ENCODE assay signal across 9 cellular contexts in genomic region chr2:172986040-172986439, GRCh38.
DNase-seq lines count a peak whose midpoint lies in the region; ATAC-seq and TF ChIP-seq lines count a peak whose summit lies in the region.
"Had no signal": no experiment of that assay in that cellular context is flagged by ENCODE, and none has a peak within 500 bp of the region (broad histone marks: within the 10 kb centered on the region; RNA-seq: fewer than 3 reads in every experiment).

No MANE protein-coding gene starts in this region.

- H3K27ac ChIP-seq in RWPE2 (ENCODE audit: poor library complexity, severe bottlenecking) (peak overlapping the region; percentile 60), left ventricle myocardium inferior (replicated peaks) (peak overlapping the region; percentile 64), WERI-Rb-1 (no peak overlapping the region), trophoblast cell (ENCODE audit: low read depth, low read length) (no peak overlapping the region)

- H3K27ac Mint-ChIP-seq in activated CD8-positive, alpha-beta T cell treated with anti-CD3 and anti-CD28 coated beads for 36 hours = no peak overlapping the region
- no peak overlapping the region for H3K27ac Mint-ChIP-seq in activated CD8-positive, alpha-beta T cell treated with anti-CD3 and anti-CD28 coated beads, Interleukin-2, amount 10 ng/mL, durations not matched to agents 7 days and 5 days
- peak overlapping the region; percentile 74 to 86 for H3K27ac Mint-ChIP-seq in stimulated activated naive CD8-positive, alpha-beta T cell treated with anti-CD3 and anti-CD28 coated beads, Interleukin-15, amount 100 ng/mL, for 72 hours

- H3K79me2 ChIP-seq in trophoblast cell (ENCODE audit: control insufficient read depth, insufficient read depth, low read length, poor library complexity) = no peaks in the 10 kb centered on the region

- H3K9me3 ChIP-seq in RWPE2 (ENCODE audit: severe bottlenecking) = no peaks in the 10 kb centered on the region
- H3K9me3 ChIP-seq in left ventricle myocardium inferior (replicated peaks) = no peaks in the 10 kb centered on the region
- no peaks in the 10 kb centered on the region for H3K9me3 ChIP-seq in WERI-Rb-1 (ENCODE audit: severe bottlenecking)
- no peaks in the 10 kb centered on the region for H3K9me3 ChIP-seq in trophoblast cell (ENCODE audit: insufficient read depth, low read depth, low read length)

- H3K4me1 Mint-ChIP-seq in activated CD8-positive, alpha-beta T cell treated with anti-CD3 and anti-CD28 coated beads for 36 hours (ENCODE audit: low read depth) = peaks cover 14% of the 10 kb centered on the region
- peaks cover 5% of the 10 kb centered on the region for H3K4me1 Mint-ChIP-seq in activated CD8-positive, alpha-beta T cell treated with anti-CD3 and anti-CD28 coated beads, Interleukin-2, amount 10 ng/mL, durations not matched to agents 7 days and 5 days (ENCODE audit: low read depth)
- H3K4me1 Mint-ChIP-seq in stimulated activated naive CD8-positive, alpha-beta T cell treated with anti-CD3 and anti-CD28 coated beads, Interleukin-15, amount 100 ng/mL, for 72 hours = peaks cover 20% of the 10 kb centered on the region

- H3K14ac ChIP-seq in trophoblast cell (ENCODE audit: low read length) = no peak overlapping the region

- H3K4me3 ChIP-seq in RWPE2 (ENCODE audit: severe bottlenecking) (no peak overlapping the region), left ventricle myocardium inferior (no peak overlapping the region), WERI-Rb-1 (ENCODE audit: low read depth, low read length) (no peak overlapping the region), trophoblast cell (ENCODE audit: low read depth, low read length) (no peak overlapping the region)

- peaks cover 4% of the 10 kb centered on the region for H3K27me3 Mint-ChIP-seq in activated CD8-positive, alpha-beta T cell treated with anti-CD3 and anti-CD28 coated beads for 36 hours
- peaks cover 3% of the 10 kb centered on the region for H3K27me3 Mint-ChIP-seq in activated CD8-positive, alpha-beta T cell treated with anti-CD3 and anti-CD28 coated beads, Interleukin-2, amount 10 ng/mL, durations not matched to agents 7 days and 5 days (ENCODE audit: low read depth)
- peaks cover 7% of the 10 kb centered on the region for H3K27me3 Mint-ChIP-seq in stimulated activated naive CD8-positive, alpha-beta T cell treated with anti-CD3 and anti-CD28 coated beads, Interleukin-15, amount 100 ng/mL, for 72 hours

- no peaks in the 10 kb centered on the region for H3K9me3 Mint-ChIP-seq in activated CD8-positive, alpha-beta T cell treated with anti-CD3 and anti-CD28 coated beads for 36 hours
- H3K9me3 Mint-ChIP-seq in activated CD8-positive, alpha-beta T cell treated with anti-CD3 and anti-CD28 coated beads, Interleukin-2, amount 10 ng/mL, durations not matched to agents 7 days and 5 days (ENCODE audit: insufficient read depth) = no peaks in the 10 kb centered on the region
- H3K9me3 Mint-ChIP-seq in stimulated activated naive CD8-positive, alpha-beta T cell treated with anti-CD3 and anti-CD28 coated beads, Interleukin-15, amount 100 ng/mL, for 72 hours = no peaks in the 10 kb centered on the region

- no peak overlapping the region for H2AK5ac ChIP-seq in trophoblast cell (ENCODE audit: low read length)

- no peak overlapping the region for H4K8ac ChIP-seq in trophoblast cell (ENCODE audit: low read depth, low read length)

- H2AFZ ChIP-seq in trophoblast cell (ENCODE audit: insufficient read depth, low read length, poor library complexity) = no peak overlapping the region

- no peak overlapping the region for H3K4ac ChIP-seq in trophoblast cell (ENCODE audit: low read depth, low read length)

- H4K12ac ChIP-seq in trophoblast cell (ENCODE audit: low read depth, low read length) = no peak overlapping the region

- H3K23ac ChIP-seq in trophoblast cell (ENCODE audit: low read length) = no peak overlapping the region

- H3K27me3 ChIP-seq in RWPE2 (ENCODE audit: insufficient read depth, poor library complexity, severe bottlenecking) = no peaks in the 10 kb centered on the region
- H3K27me3 ChIP-seq in left ventricle myocardium inferior (ENCODE audit: low read depth) = no peaks in the 10 kb centered on the region
- H3K27me3 ChIP-seq in WERI-Rb-1 (ENCODE audit: insufficient read depth, low read depth, severe bottlenecking) = no peaks in the 10 kb centered on the region
- H3K27me3 ChIP-seq in trophoblast cell (ENCODE audit: insufficient read depth, low read length) = no peaks in the 10 kb centered on the region

- H3K79me1 ChIP-seq in trophoblast cell (ENCODE audit: low read length) = no peaks in the 10 kb centered on the region

- no peak for TF ChIP-seq CTCF in activated CD8-positive, alpha-beta T cell treated with anti-CD3 and anti-CD28 coated beads for 36 hours (IDR thresholded peaks at IDR 0.05)
- TF ChIP-seq CTCF in RWPE2 (IDR thresholded peaks at IDR 0.05; ENCODE audit: poor library complexity, severe bottlenecking) = no peak
- no peak for TF ChIP-seq CTCF in left ventricle myocardium inferior (IDR thresholded peaks at IDR 0.05; ENCODE audit: borderline replicate concordance)
- no peak for TF ChIP-seq CTCF in WERI-Rb-1 (IDR thresholded peaks at IDR 0.05; ENCODE audit: low read depth, low read length)

- no CpG with 5 or more reads among the region's 2 CpGs for WGBS in trophoblast cell (ENCODE audit: extremely low coverage, insufficient coverage, insufficient read length)

- H2BK12ac ChIP-seq in trophoblast cell (ENCODE audit: low read length) = no peak overlapping the region

- CTCF ChIA-PET in activated CD8-positive, alpha-beta T cell treated with anti-CD3 and anti-CD28 coated beads for 36 hours (lab: Charles Lee) = interaction anchor here (0.8 to 3.6 kb wide), 2 partner anchors 14 to 54 kb away, joined by 3 to 22 read pairs; no protein-coding TSS in a partner anchor
- CTCF ChIA-PET in activated CD8-positive, alpha-beta T cell treated with anti-CD3 and anti-CD28 coated beads, Interleukin-2, amount 10 ng/mL, durations not matched to agents 7 days and 5 days (lab: Charles Lee) = interaction anchor here (1.3 to 1.7 kb wide), 3 partner anchors 10 to 224 kb away, joined by 3 to 6 read pairs (median 4); no protein-coding TSS in a partner anchor

- ATAC-seq in activated CD8-positive, alpha-beta T cell treated with anti-CD3 and anti-CD28 coated beads for 36 hours = peak; percentile 70
- ATAC-seq in activated CD8-positive, alpha-beta T cell treated with anti-CD3 and anti-CD28 coated beads, Interleukin-2, amount 10 ng/mL, durations not matched to agents 7 days and 5 days = no peak
- ATAC-seq in RWPE2 (ENCODE audit: low read depth) (peak; percentile 50), GM21367 (IDR thresholded peaks at IDR 0.05; ENCODE audit: unreplicated experiment) (no peak)
- ATAC-seq in stimulated activated naive CD8-positive, alpha-beta T cell treated with anti-CD3 and anti-CD28 coated beads, Interleukin-15, amount 100 ng/mL, for 72 hours = peak; percentile 70

- no peak overlapping the region for H3K4me2 ChIP-seq in trophoblast cell (ENCODE audit: low read length)

- H3K4me1 ChIP-seq in RWPE2 (ENCODE audit: insufficient read depth, poor library complexity, severe bottlenecking) (peaks cover 14% of the 10 kb centered on the region), left ventricle myocardium inferior (peaks cover 18% of the 10 kb centered on the region), trophoblast cell (ENCODE audit: control insufficient read depth in 1 of 2, insufficient read depth in 2 of 2, low read length in 2 of 2) (no peaks in the 10 kb centered on the region)

- no peak overlapping the region for H3K18ac ChIP-seq in trophoblast cell (ENCODE audit: low read length)

- DNase-seq in activated CD8-positive, alpha-beta T cell treated with anti-CD3 and anti-CD28 coated beads for 36 hours = no peak
- no peak for DNase-seq in activated CD8-positive, alpha-beta T cell treated with anti-CD3 and anti-CD28 coated beads, Interleukin-2, amount 10 ng/mL, durations not matched to agents 7 days and 5 days
- DNase-seq in RWPE2 (ENCODE audit: low spot score) (no peak), left ventricle myocardium inferior (no peak), WERI-Rb-1 (no peak), trophoblast cell (no peak)
- DNase-seq in stimulated activated naive CD8-positive, alpha-beta T cell treated with anti-CD3 and anti-CD28 coated beads, Interleukin-15, amount 100 ng/mL, for 72 hours = no peak
- DNase-seq: NCI-H187 treated with DMSO at 0.1 percent for 48 hours had no signal

- H2BK5ac ChIP-seq in trophoblast cell (ENCODE audit: low read depth, low read length, poor library complexity) = no peak overlapping the region

- no peak overlapping the region for H3K9ac ChIP-seq in trophoblast cell (ENCODE audit: low read length)

- intact Hi-C loops in activated CD8-positive, alpha-beta T cell treated with anti-CD3 and anti-CD28 coated beads for 36 hours (cut with micrococcal nuclease) = no loop called here
- intact Hi-C loops in left ventricle myocardium inferior (cut with micrococcal nuclease) = no loop called here

- H4K91ac ChIP-seq in trophoblast cell (ENCODE audit: low read depth, low read length) = no peak overlapping the region

- no peak overlapping the region for H3K4me3 Mint-ChIP-seq in activated CD8-positive, alpha-beta T cell treated with anti-CD3 and anti-CD28 coated beads for 36 hours
- no peak overlapping the region for H3K4me3 Mint-ChIP-seq in activated CD8-positive, alpha-beta T cell treated with anti-CD3 and anti-CD28 coated beads, Interleukin-2, amount 10 ng/mL, durations not matched to agents 7 days and 5 days
- peak overlapping the region; percentile 20 to 52 for H3K4me3 Mint-ChIP-seq in stimulated activated naive CD8-positive, alpha-beta T cell treated with anti-CD3 and anti-CD28 coated beads, Interleukin-15, amount 100 ng/mL, for 72 hours

- H3K36me3 ChIP-seq in RWPE2 (ENCODE audit: low read depth) (no peaks in the 10 kb centered on the region), left ventricle myocardium inferior (peaks cover 18% of the 10 kb centered on the region), WERI-Rb-1 (no peaks in the 10 kb centered on the region), trophoblast cell (ENCODE audit: control insufficient read depth in 1 of 2, insufficient read depth in 2 of 2, low read length in 2 of 2) (no peaks in the 10 kb centered on the region)

- no peaks in the 10 kb centered on the region for H3K36me3 Mint-ChIP-seq in activated CD8-positive, alpha-beta T cell treated with anti-CD3 and anti-CD28 coated beads for 36 hours (ENCODE audit: low read depth)
- no peaks in the 10 kb centered on the region for H3K36me3 Mint-ChIP-seq in activated CD8-positive, alpha-beta T cell treated with anti-CD3 and anti-CD28 coated beads, Interleukin-2, amount 10 ng/mL, durations not matched to agents 7 days and 5 days (ENCODE audit: low read depth)

- no peak overlapping the region for H2BK120ac ChIP-seq in trophoblast cell (ENCODE audit: insufficient read depth, low read length, poor library complexity)

- POLR2A ChIA-PET in activated CD8-positive, alpha-beta T cell treated with anti-CD3 and anti-CD28 coated beads for 36 hours (lab: Charles Lee) = no interaction called here
- POLR2A ChIA-PET in activated CD8-positive, alpha-beta T cell treated with anti-CD3 and anti-CD28 coated beads, Interleukin-2, amount 10 ng/mL, durations not matched to agents 7 days and 5 days (lab: Charles Lee) = no interaction called here

Comparison
In these comparisons a context has a peak if more than half of its experiments do, and no peak if none do; other contexts are left out.
1. ATAC-seq: peak in activated CD8-positive, alpha-beta T cell treated with anti-CD3 and anti-CD28 coated beads for 36 hours (single experiment), RWPE2 (single experiment) and stimulated activated naive CD8-positive, alpha-beta T cell treated with anti-CD3 and anti-CD28 coated beads, Interleukin-15, amount 100 ng/mL, for 72 hours (single experiment); none in activated CD8-positive, alpha-beta T cell treated with anti-CD3 and anti-CD28 coated beads, Interleukin-2, amount 10 ng/mL, durations not matched to agents 7 days and 5 days (single experiment) and GM21367 (single experiment).
2. H3K27ac Mint-ChIP-seq: peak in stimulated activated naive CD8-positive, alpha-beta T cell treated with anti-CD3 and anti-CD28 coated beads, Interleukin-15, amount 100 ng/mL, for 72 hours (2 of 2); none in activated CD8-positive, alpha-beta T cell treated with anti-CD3 and anti-CD28 coated beads for 36 hours (single experiment) and activated CD8-positive, alpha-beta T cell treated with anti-CD3 and anti-CD28 coated beads, Interleukin-2, amount 10 ng/mL, durations not matched to agents 7 days and 5 days (single experiment).
3. H3K4me3 Mint-ChIP-seq: peak in stimulated activated naive CD8-positive, alpha-beta T cell treated with anti-CD3 and anti-CD28 coated beads, Interleukin-15, amount 100 ng/mL, for 72 hours (2 of 2); none in activated CD8-positive, alpha-beta T cell treated with anti-CD3 and anti-CD28 coated beads for 36 hours (single experiment) and activated CD8-positive, alpha-beta T cell treated with anti-CD3 and anti-CD28 coated beads, Interleukin-2, amount 10 ng/mL, durations not matched to agents 7 days and 5 days (single experiment).
4. H3K27ac ChIP-seq: peak in RWPE2 (single experiment) and left ventricle myocardium inferior (single experiment); none in WERI-Rb-1 (single experiment) and trophoblast cell (single experiment).